ENCODE assay signal across 25 cellular contexts in the genomic region with DNA sequence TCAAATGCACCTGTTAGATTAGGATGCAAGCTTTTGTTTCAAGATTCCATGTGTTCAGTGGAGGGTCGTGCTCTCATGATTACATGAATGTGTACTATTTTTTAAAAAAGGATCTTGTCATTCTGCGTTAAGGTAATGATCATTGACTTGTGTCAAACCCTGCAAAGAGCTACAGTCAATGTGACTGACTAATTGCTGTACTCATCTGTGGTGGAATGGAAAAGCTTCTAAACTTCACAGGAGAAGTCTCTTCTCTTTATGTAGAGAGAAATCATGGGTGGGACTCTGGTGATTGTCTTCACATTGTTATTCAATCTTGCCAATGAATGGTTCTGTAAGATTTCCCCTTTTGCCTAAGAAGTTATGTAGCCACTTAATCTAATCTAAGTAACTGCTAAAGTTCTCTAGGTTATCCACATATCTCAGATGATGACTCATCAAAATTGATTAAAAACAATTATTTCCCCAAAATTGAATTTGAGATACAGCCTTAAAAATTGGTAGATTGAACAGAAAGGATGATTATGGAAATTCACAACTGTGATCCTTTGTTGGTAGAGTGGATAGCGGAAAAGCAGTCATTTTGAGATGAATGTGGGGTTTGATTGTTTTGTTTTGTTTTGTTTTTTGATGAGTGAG.
"Had no signal": no experiment of that assay in that cellular context is flagged by ENCODE, and none has a peak within 500 bp of the region (broad histone marks: within the 10 kb centered on the region; RNA-seq: fewer than 3 reads in every experiment).

No MANE protein-coding gene starts in this region.

- H3K4me1 ChIP-seq: breast epithelium, foreskin keratinocyte, left lung, prostate gland, sigmoid colon, upper lobe of right lung had no signal

- ATAC-seq: activated T-cell treated with anti-CD3 and anti-CD28 coated beads, Interleukin-2, amount 50 U/mL, for 4 hours; foreskin keratinocyte; left lung; mucosa of descending colon; natural killer cell treated with Interleukin-12 subunit alpha and Interleukin-12 subunit beta and Interleukin-15 and Interleukin-18, amount 100 ng/mL, for 72 hours; stimulated activated memory B cell treated with anti-CD40 and anti-IgM and Interleukin-4, amounts not matched to agents 10 μg/mL and 1 μg/mL and 100 μg/mL, for 72 hours; stimulated activated naive CD8-positive, alpha-beta T cell treated with anti-CD3 and anti-CD28 coated beads, Interleukin-15, amount 100 ng/mL, for 72 hours; upper lobe of right lung had no signal

- DNase-seq: activated CD4-positive, alpha-beta memory T cell treated with anti-CD3 and anti-CD28 coated beads, Interleukin-2, amount 10 ng/mL, durations not matched to agents 7 days and 5 days; activated CD4-positive, alpha-beta T cell treated with anti-CD3 and anti-CD28 coated beads, Interleukin-2, amount 10 ng/mL, durations not matched to agents 7 days and 5 days; activated CD8-positive, alpha-beta memory T cell treated with anti-CD3 and anti-CD28 coated beads, Interleukin-2, amount 50 U/mL, for 48 hours; activated naive CD4-positive, alpha-beta T cell treated with Interleukin-2 at 50 U/mL for 16 hours; activated naive CD8-positive, alpha-beta T cell treated with anti-CD3 and anti-CD28 coated beads, Interleukin-2, amount 10 ng/mL, durations not matched to agents 7 days and 5 days; activated T-cell treated with anti-CD3 and anti-CD28 coated beads, Interleukin-2, amount 50 U/mL, for 4 hours; amniotic stem cell; dermis blood vessel endothelial cell; effector CD4-positive, alpha-beta T cell; foreskin keratinocyte; left lung; mucosa of descending colon; retina; sigmoid colon; small intestine; stimulated activated CD4-positive, alpha-beta T cell treated with anti-CD3 and anti-CD28 coated beads, Interleukin-4, amount 100 ng/mL, for 24 hours; stimulated activated naive CD8-positive, alpha-beta T cell treated with anti-CD3 and anti-CD28 coated beads, Interleukin-15, amount 100 ng/mL, for 72 hours; tibial artery; upper lobe of right lung had no signal

- H3K27ac ChIP-seq: breast epithelium, esophagus muscularis mucosa, foreskin keratinocyte, left lung, prostate gland, sigmoid colon, tibial artery, upper lobe of right lung had no signal

- H3K9me3 ChIP-seq: breast epithelium, esophagus muscularis mucosa, left lung, mucosa of descending colon, prostate gland, sigmoid colon, tibial artery, upper lobe of right lung had no signal

- H3K9me3 Mint-ChIP-seq: activated CD4-positive, alpha-beta memory T cell treated with anti-CD3 and anti-CD28 coated beads, Interleukin-2, amount 10 ng/mL, durations not matched to agents 7 days and 5 days; activated naive CD8-positive, alpha-beta T cell treated with anti-CD3 and anti-CD28 coated beads, Interleukin-2, amount 10 ng/mL, durations not matched to agents 7 days and 5 days; activated T-cell treated with anti-CD3 and anti-CD28 coated beads, Interleukin-2, amount 50 U/mL, for 4 hours; natural killer cell treated with Interleukin-12 subunit alpha and Interleukin-12 subunit beta and Interleukin-15 and Interleukin-18, amount 100 ng/mL, for 72 hours; stimulated activated memory B cell treated with anti-CD40 and anti-IgM and Interleukin-4, amounts not matched to agents 10 μg/mL and 1 μg/mL and 100 μg/mL, for 72 hours; stimulated activated naive CD8-positive, alpha-beta T cell treated with anti-CD3 and anti-CD28 coated beads, Interleukin-15, amount 100 ng/mL, for 72 hours had no signal

- H3K36me3 Mint-ChIP-seq: activated naive CD8-positive, alpha-beta T cell treated with anti-CD3 and anti-CD28 coated beads, Interleukin-2, amount 10 ng/mL, durations not matched to agents 7 days and 5 days; natural killer cell treated with Interleukin-12 subunit alpha and Interleukin-12 subunit beta and Interleukin-15 and Interleukin-18, amount 100 ng/mL, for 72 hours; stimulated activated memory B cell treated with anti-CD40 and anti-IgM and Interleukin-4, amounts not matched to agents 10 μg/mL and 1 μg/mL and 100 μg/mL, for 72 hours had no signal

- FAIRE-seq: small intestine had no signal

- H3K27ac Mint-ChIP-seq: activated CD4-positive, alpha-beta memory T cell treated with anti-CD3 and anti-CD28 coated beads, Interleukin-2, amount 10 ng/mL, durations not matched to agents 7 days and 5 days; activated CD4-positive, alpha-beta T cell treated with anti-CD3 and anti-CD28 coated beads, Interleukin-2, amount 10 ng/mL, durations not matched to agents 7 days and 5 days; activated naive CD8-positive, alpha-beta T cell treated with anti-CD3 and anti-CD28 coated beads, Interleukin-2, amount 10 ng/mL, durations not matched to agents 7 days and 5 days; stimulated activated naive CD8-positive, alpha-beta T cell treated with anti-CD3 and anti-CD28 coated beads, Interleukin-15, amount 100 ng/mL, for 72 hours had no signal

- H3K36me3 ChIP-seq: breast epithelium, esophagus muscularis mucosa, left lung, prostate gland, sigmoid colon, tibial artery, upper lobe of right lung had no signal

- H3K4me3 Mint-ChIP-seq: activated CD4-positive, alpha-beta memory T cell treated with anti-CD3 and anti-CD28 coated beads, Interleukin-2, amount 10 ng/mL, durations not matched to agents 7 days and 5 days; activated CD4-positive, alpha-beta T cell treated with anti-CD3 and anti-CD28 coated beads, Interleukin-2, amount 10 ng/mL, durations not matched to agents 7 days and 5 days; activated naive CD8-positive, alpha-beta T cell treated with anti-CD3 and anti-CD28 coated beads, Interleukin-2, amount 10 ng/mL, durations not matched to agents 7 days and 5 days; activated T-cell treated with anti-CD3 and anti-CD28 coated beads, Interleukin-2, amount 50 U/mL, for 4 hours; natural killer cell treated with Interleukin-12 subunit alpha and Interleukin-12 subunit beta and Interleukin-15 and Interleukin-18, amount 100 ng/mL, for 72 hours; stimulated activated memory B cell treated with anti-CD40 and anti-IgM and Interleukin-4, amounts not matched to agents 10 μg/mL and 1 μg/mL and 100 μg/mL, for 72 hours; stimulated activated naive CD8-positive, alpha-beta T cell treated with anti-CD3 and anti-CD28 coated beads, Interleukin-15, amount 100 ng/mL, for 72 hours had no signal

- H3K4me3 ChIP-seq: breast epithelium, esophagus muscularis mucosa, left lung, lung, mucosa of descending colon, prostate gland, sigmoid colon, tibial artery, upper lobe of right lung had no signal

- H3K27me3 ChIP-seq: esophagus muscularis mucosa, foreskin keratinocyte, left lung, sigmoid colon, tibial artery, upper lobe of right lung had no signal

- H3K27me3 Mint-ChIP-seq: activated CD4-positive, alpha-beta memory T cell treated with anti-CD3 and anti-CD28 coated beads, Interleukin-2, amount 10 ng/mL, durations not matched to agents 7 days and 5 days; activated CD4-positive, alpha-beta T cell treated with anti-CD3 and anti-CD28 coated beads, Interleukin-2, amount 10 ng/mL, durations not matched to agents 7 days and 5 days; activated naive CD8-positive, alpha-beta T cell treated with anti-CD3 and anti-CD28 coated beads, Interleukin-2, amount 10 ng/mL, durations not matched to agents 7 days and 5 days; stimulated activated memory B cell treated with anti-CD40 and anti-IgM and Interleukin-4, amounts not matched to agents 10 μg/mL and 1 μg/mL and 100 μg/mL, for 72 hours; stimulated activated naive CD8-positive, alpha-beta T cell treated with anti-CD3 and anti-CD28 coated beads, Interleukin-15, amount 100 ng/mL, for 72 hours had no signal
